Comparison of ENCODE assay signal across 26 cellular contexts in genomic region chr3:159795050-159795449, GRCh38. TPM values are rescaled to one million over a fixed set of nuclear protein-coding genes. Genes with fewer than 3 reads are reported as not detected.
DNase-seq lines count a peak whose midpoint lies in the region; ATAC-seq and TF ChIP-seq lines count a peak whose summit lies in the region.
"Had no signal": no experiment of that assay in that cellular context is flagged by ENCODE, and none has a peak within 500 bp of the region (broad histone marks: within the 10 kb centered on the region; RNA-seq: fewer than 3 reads in every experiment).

No MANE protein-coding gene starts in this region.

- H3K27ac Mint-ChIP-seq in HFFc6, result peak overlapping the region; percentile 24; the same call in 1 of the 2 replicates
- H3K27ac Mint-ChIP-seq: activated CD4-positive, alpha-beta memory T cell treated with anti-CD3 and anti-CD28 coated beads for 36 hours; activated naive CD8-positive, alpha-beta T cell treated with anti-CD3 and anti-CD28 coated beads, Interleukin-2, amount 10 ng/mL, durations not matched to agents 7 days and 5 days; effector memory CD8-positive, alpha-beta T cell; T-cell had no signal

- no peaks in the 10 kb centered on the region for H3K9me3 Mint-ChIP-seq in HFFc6
- H3K9me3 Mint-ChIP-seq: activated CD4-positive, alpha-beta memory T cell treated with anti-CD3 and anti-CD28 coated beads for 36 hours; activated naive CD8-positive, alpha-beta T cell treated with anti-CD3 and anti-CD28 coated beads, Interleukin-2, amount 10 ng/mL, durations not matched to agents 7 days and 5 days; effector memory CD8-positive, alpha-beta T cell; T-cell had no signal

- H3K4me3 ChIP-seq in esophagus squamous epithelium (no peak overlapping the region), mesenchymal stem cell (ENCODE audit: insufficient read depth in 1 of 2, low read depth in 1 of 2, low read length in 2 of 2) (no peak overlapping the region), stomach smooth muscle (ENCODE audit: low read length in 2 of 2) (peak overlapping the region in 1 of 2 donors; percentile 24)
- H3K4me3 ChIP-seq: body of pancreas, SJCRH30, upper lobe of left lung had no signal

- H3K4ac ChIP-seq in mesenchymal stem cell (ENCODE audit: low read depth in 1 of 2, low read length in 2 of 2), result no peak overlapping the region

- H3K9me3 ChIP-seq in esophagus squamous epithelium (no peaks in the 10 kb centered on the region), mesenchymal stem cell (ENCODE audit: control insufficient read depth, low read length) (no peaks in the 10 kb centered on the region), stomach smooth muscle (ENCODE audit: control insufficient read depth in 2 of 2, low read length in 2 of 2) (no peaks in the 10 kb centered on the region)
- H3K9me3 ChIP-seq: BE2C, body of pancreas, SJCRH30, upper lobe of left lung had no signal

- H3K9ac ChIP-seq in mesenchymal stem cell (ENCODE audit: low read length) (no peak overlapping the region), stomach smooth muscle (ENCODE audit: low read length in 2 of 2) (peak overlapping the region; percentile 63 to 68)
- H3K9ac ChIP-seq: KMS-11 had no signal

- H3K4me3 Mint-ChIP-seq in HFFc6, result no peak overlapping the region
- H3K4me3 Mint-ChIP-seq: activated CD4-positive, alpha-beta memory T cell treated with anti-CD3 and anti-CD28 coated beads for 36 hours; activated naive CD8-positive, alpha-beta T cell treated with anti-CD3 and anti-CD28 coated beads, Interleukin-2, amount 10 ng/mL, durations not matched to agents 7 days and 5 days; effector memory CD8-positive, alpha-beta T cell; T-cell had no signal

- peak overlapping the region; percentile 47 for H2AK5ac ChIP-seq in mesenchymal stem cell (ENCODE audit: low read length, severe bottlenecking)

- no peak overlapping the region for H4K91ac ChIP-seq in mesenchymal stem cell (ENCODE audit: low read length)

- peak overlapping the region in 1 of 2 experiments; percentile 22 for H3K18ac ChIP-seq in mesenchymal stem cell (ENCODE audit: low read depth in 1 of 2, low read length in 2 of 2)

- H2BK12ac ChIP-seq in mesenchymal stem cell (ENCODE audit: low read length in 2 of 2), result peak overlapping the region in 1 of 2 experiments; percentile 56

- H3K27ac ChIP-seq in esophagus squamous epithelium (peak overlapping the region; percentile 21 to 81 (median 74)), mesenchymal stem cell (ENCODE audit: low read length, poor library complexity, severe bottlenecking) (no peak overlapping the region), stomach smooth muscle (ENCODE audit: low read length) (peak overlapping the region; percentile 97)
- H3K27ac ChIP-seq: body of pancreas, KMS-11, SJCRH30 had no signal

- H3K36me3 ChIP-seq in esophagus squamous epithelium (no peaks in the 10 kb centered on the region), mesenchymal stem cell (ENCODE audit: control insufficient read depth in 1 of 2, insufficient read depth in 2 of 2, low read depth in 1 of 2, low read length in 2 of 2) (peaks cover 0 to 3% of the 10 kb centered on the region in 2 experiments), stomach smooth muscle (ENCODE audit: control insufficient read depth in 2 of 2, insufficient read depth in 2 of 2, low read length in 2 of 2) (no peaks in the 10 kb centered on the region)
- H3K36me3 ChIP-seq: BE2C, SJCRH30, upper lobe of left lung had no signal

- no peak overlapping the region for H3K23ac ChIP-seq in mesenchymal stem cell (ENCODE audit: low read length in 2 of 2)

- ATAC-seq in HG03095 (IDR thresholded peaks at IDR 0.05; ENCODE audit: unreplicated experiment) (no peak), GM18505 (IDR thresholded peaks at IDR 0.05; ENCODE audit: unreplicated experiment) (no peak)
- ATAC-seq: body of pancreas; effector memory CD8-positive, alpha-beta T cell; esophagus mucosa; Panc1; T-cell had no signal

- H3K4me1 Mint-ChIP-seq in HFFc6 (ENCODE audit: low read depth), result peaks cover 90% of the 10 kb centered on the region
- H3K4me1 Mint-ChIP-seq: activated naive CD8-positive, alpha-beta T cell treated with anti-CD3 and anti-CD28 coated beads, Interleukin-2, amount 10 ng/mL, durations not matched to agents 7 days and 5 days; T-cell had no signal

- TF ChIP-seq CTCF in HFFc6 (IDR thresholded peaks at IDR 0.05) (no peak), esophagus squamous epithelium (IDR thresholded peaks at IDR 0.05) (no peak)

- 65 to 71% methylated on average over 5 of the region's 5 CpGs for WGBS in esophagus squamous epithelium, 2 donors
- WGBS in mesenchymal stem cell, result 98% methylated on average over 3 of the region's 5 CpGs

- H3K36me3 Mint-ChIP-seq in HFFc6 (ENCODE audit: low read depth), result peaks cover 9% of the 10 kb centered on the region
- H3K36me3 Mint-ChIP-seq: activated CD4-positive, alpha-beta memory T cell treated with anti-CD3 and anti-CD28 coated beads for 36 hours; activated naive CD8-positive, alpha-beta T cell treated with anti-CD3 and anti-CD28 coated beads, Interleukin-2, amount 10 ng/mL, durations not matched to agents 7 days and 5 days; T-cell had no signal

- no peak overlapping the region for H3K4me2 ChIP-seq in mesenchymal stem cell (ENCODE audit: low read length, poor library complexity, severe bottlenecking)
- H3K4me2 ChIP-seq: KMS-11 had no signal

- no peak overlapping the region for H3K14ac ChIP-seq in mesenchymal stem cell (ENCODE audit: low read length in 2 of 2)

- TF ChIP-seq POLR2A in esophagus squamous epithelium (IDR thresholded peaks at IDR 0.05), result no peak
- no peak for TF ChIP-seq POLR2A in GM18505 (IDR thresholded peaks at IDR 0.05; ENCODE audit: borderline replicate concordance, extremely low read depth, insufficient read depth, insufficient read length)

- intact Hi-C loops in esophagus squamous epithelium (cut with DNase I), result no loop called here

- H3K4me1 ChIP-seq in esophagus squamous epithelium (peaks cover 0 to 62% (median 10%) of the 10 kb centered on the region in 3 donors), mesenchymal stem cell (ENCODE audit: control insufficient read depth, insufficient read depth, low read depth, low read length) (peaks cover 12% of the 10 kb centered on the region), stomach smooth muscle (ENCODE audit: control insufficient read depth, insufficient read depth, low read length) (peaks cover 64% of the 10 kb centered on the region)
- H3K4me1 ChIP-seq: BE2C, body of pancreas had no signal

- peaks cover 4% of the 10 kb centered on the region for H3K27me3 Mint-ChIP-seq in HFFc6 (ENCODE audit: insufficient read depth)
- H3K27me3 Mint-ChIP-seq: activated naive CD8-positive, alpha-beta T cell treated with anti-CD3 and anti-CD28 coated beads, Interleukin-2, amount 10 ng/mL, durations not matched to agents 7 days and 5 days had no signal

- no peak overlapping the region for H2BK120ac ChIP-seq in mesenchymal stem cell (ENCODE audit: low read depth, low read length)

- H4K8ac ChIP-seq in mesenchymal stem cell (ENCODE audit: low read length), result peak overlapping the region; percentile 32

- no peak overlapping the region for H2AFZ ChIP-seq in mesenchymal stem cell (ENCODE audit: low read depth, low read length)

- no peak for DNase-seq in HFFc6
- DNase-seq in esophagus squamous epithelium (lab: John Stamatoyannopoulos, UW), result no peak
- DNase-seq in mesenchymal stem cell, result no peak
- DNase-seq in NOMO-1 treated with dmso at 0.1 percent for 144 hours (lab: John Stamatoyannopoulos, UW; ENCODE audit: unreplicated experiment), result no peak
- DNase-seq in stimulated activated CD8-positive, alpha-beta memory T cell treated with anti-CD3 and anti-CD28 coated beads, Interleukin-4, amount 100 ng/mL, for 48 hours, result no peak
- DNase-seq: activated CD4-positive, alpha-beta memory T cell treated with anti-CD3 and anti-CD28 coated beads for 36 hours; activated CD4-positive, CD25-positive, alpha-beta regulatory T cell; activated naive CD8-positive, alpha-beta T cell treated with anti-CD3 and anti-CD28 coated beads, Interleukin-2, amount 10 ng/mL, durations not matched to agents 7 days and 5 days; BE2C; body of pancreas; effector memory CD8-positive, alpha-beta T cell; mammary epithelial cell; NCI-H1436 treated with DMSO at 0.1 percent for 48 hours; NK-92 treated with Interleukin-12 subunit alpha and Interleukin-12 subunit beta, amount 100 ng/mL, for 24 hours; nucleus accumbens; SJCRH30; stimulated activated CD4-positive, alpha-beta T cell treated with anti-CD3 and anti-CD28 coated beads, Interleukin-4, amount 100 ng/mL, for 1 hour; stimulated activated naive CD4-positive, alpha-beta T cell; T-cell; upper lobe of left lung had no signal

- no peak overlapping the region for H2BK5ac ChIP-seq in mesenchymal stem cell (ENCODE audit: low read depth, low read length, poor library complexity, severe bottlenecking)

- H2BK15ac ChIP-seq in mesenchymal stem cell (ENCODE audit: low read depth, poor library complexity, severe bottlenecking), result no peak overlapping the region

- peaks cover 15% of the 10 kb centered on the region for H3K79me1 ChIP-seq in mesenchymal stem cell (replicated peaks; ENCODE audit: low read length, poor library complexity, severe bottlenecking)

- H3K27me3 ChIP-seq in esophagus squamous epithelium (no peaks in the 10 kb centered on the region), mesenchymal stem cell (ENCODE audit: control insufficient read depth in 1 of 2, insufficient read depth in 1 of 2, low read length in 2 of 2) (no peaks in the 10 kb centered on the region), stomach smooth muscle (ENCODE audit: control insufficient read depth in 1 of 2, insufficient read depth in 2 of 2, low read length in 2 of 2) (no peaks in the 10 kb centered on the region)
- H3K27me3 ChIP-seq: BE2C, body of pancreas, SJCRH30, upper lobe of left lung had no signal

RNA-seq across cellular contexts. Expression of gene SCHIP1, which starts 44.6 kb away (rescaled TPM):
- 1 to 10 TPM; 1.1 to 8.1 (median 2.2) TPM for total RNA-seq in HFFc6 (2021; fragmentation: NEBNext Ultra II Directional; extraction: Animal tissue kit (Norgen Biotek cat#: 25700))
- total RNA-seq in esophagus squamous epithelium, result 1 to 10 TPM in 2 of 4 donors, under 1 TPM in 2; 0.30 to 5.5 (median 0.83) TPM
- polyA plus RNA-seq in mesenchymal stem cell (2013, experiment 1 of 2), result 7.2 TPM
- polyA plus RNA-seq in mesenchymal stem cell (2013, experiment 2 of 2), result 7.2 TPM
- total RNA-seq: activated naive CD8-positive, alpha-beta T cell treated with anti-CD3 and anti-CD28 coated beads, Interleukin-2, amount 10 ng/mL, durations not matched to agents 7 days and 5 days had no signal
